ENCODE assay signal across 12 cellular contexts in the genomic region with DNA sequence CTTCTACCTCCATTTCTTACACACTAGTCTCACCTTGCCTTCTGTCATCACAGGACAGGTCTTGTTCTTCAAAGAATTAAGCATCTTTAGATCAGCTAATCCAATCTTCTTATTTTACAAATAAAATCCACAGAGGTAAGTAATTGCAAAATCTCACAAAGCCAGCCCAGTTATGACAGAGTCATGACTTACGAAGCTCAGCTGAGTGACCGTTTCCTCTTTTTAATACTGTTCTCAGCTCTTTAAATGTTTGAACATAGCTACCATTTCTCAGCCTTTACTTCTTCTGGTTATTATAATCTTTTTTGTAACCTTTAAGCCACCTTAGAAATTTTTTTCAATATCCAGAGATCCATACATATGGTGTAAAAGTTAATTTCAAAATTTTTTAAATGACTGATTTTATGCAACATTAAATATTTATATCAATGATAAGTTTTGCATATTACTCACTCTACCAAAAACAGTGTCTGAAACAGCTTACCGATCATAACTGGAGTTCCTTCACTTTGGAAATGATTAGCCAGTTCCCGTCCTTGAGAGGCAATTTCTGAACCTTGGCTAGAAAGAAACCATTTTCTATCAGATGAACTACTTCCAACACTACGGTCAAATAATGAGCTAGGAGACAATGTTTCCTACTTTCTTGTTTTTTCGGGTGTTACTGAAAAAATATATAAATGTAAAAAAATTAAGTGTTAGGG. TPM values are rescaled to one million over a fixed set of nuclear protein-coding genes. Genes with fewer than 3 reads are reported as not detected.
DNase-seq lines count a peak whose midpoint lies in the region; ATAC-seq and TF ChIP-seq lines count a peak whose summit lies in the region.
"Had no signal": no experiment of that assay in that cellular context is flagged by ENCODE, and none has a peak within 500 bp of the region (broad histone marks: within the 10 kb centered on the region; RNA-seq: fewer than 3 reads in every experiment).

No MANE protein-coding gene starts in this region.

- H3K4me3 ChIP-seq in esophagus squamous epithelium (no peak overlapping the region), lower lobe of right lung (no peak overlapping the region)
- H3K4me3 ChIP-seq: cardiac muscle cell, left ventricle myocardium inferior had no signal

- TF ChIP-seq CTCF in CD14-positive monocyte (IDR thresholded peaks at IDR 0.05) (no peak), esophagus squamous epithelium (IDR thresholded peaks at IDR 0.05) (no peak), lower lobe of right lung (IDR thresholded peaks at IDR 0.05) (no peak)

- peaks cover 12% of the 10 kb centered on the region for H3K4me1 Mint-ChIP-seq in CD14-positive monocyte

- H3K27ac ChIP-seq in esophagus squamous epithelium (no peak overlapping the region), lower lobe of right lung (no peak overlapping the region)
- H3K27ac ChIP-seq: cardiac muscle cell, left ventricle myocardium inferior had no signal

- DNase-seq in CD14-positive monocyte (ENCODE audit: low spot score) (no peak), NOMO-1 treated with DMSO at 0.1 percent for 48 hours (lab: John Stamatoyannopoulos, UW; ENCODE audit: unreplicated experiment) (peak; percentile 78), HT-29 (ENCODE audit: low spot score) (no peak), esophagus squamous epithelium (lab: John Stamatoyannopoulos, UW) (no peak), lower lobe of right lung (no peak), NCI-H2081 (lab: John Stamatoyannopoulos, UW) (no peak)
- DNase-seq: left ventricle myocardium inferior; NCI-H1417 treated with DMSO at 0.1 percent for 48 hours; stimulated activated CD4-positive, alpha-beta T cell treated with anti-CD3 and anti-CD28 coated beads, Interleukin-4, amount 100 ng/mL, for 4 hours had no signal

- H3K27me3 ChIP-seq in esophagus squamous epithelium: no peaks in the 10 kb centered on the region
- no peaks in the 10 kb centered on the region for H3K27me3 ChIP-seq in lower lobe of right lung (ENCODE audit: low read depth)
- H3K27me3 ChIP-seq: cardiac muscle cell had no signal

- H3K27me3 Mint-ChIP-seq in CD14-positive monocyte (ENCODE audit: low read depth in 3 of 3): no peaks in the 10 kb centered on the region

- H3K36me3 ChIP-seq in esophagus squamous epithelium (peaks cover 0 to 97% (median 0%) of the 10 kb centered on the region in 3 donors), lower lobe of right lung (peaks cover 85% of the 10 kb centered on the region)

- peaks cover 53 to 77% of the 10 kb centered on the region in 2 donors for H3K36me3 Mint-ChIP-seq in CD14-positive monocyte

- H3K9me3 ChIP-seq in esophagus squamous epithelium (no peaks in the 10 kb centered on the region), lower lobe of right lung (no peaks in the 10 kb centered on the region)

- peaks cover 0 to 3% (median 1%) of the 10 kb centered on the region in 7 donors for H3K9me3 Mint-ChIP-seq in CD14-positive monocyte

- H3K27ac Mint-ChIP-seq in CD14-positive monocyte: peak overlapping the region; percentile 66 to 85 (median 73)

- H3K4me1 ChIP-seq in esophagus squamous epithelium: peaks cover 0 to 2% (median 0%) of the 10 kb centered on the region in 3 donors
- no peaks in the 10 kb centered on the region for H3K4me1 ChIP-seq in lower lobe of right lung
- H3K4me1 ChIP-seq: left ventricle myocardium inferior had no signal

- intact Hi-C loops in CD14-positive monocyte (cut with micrococcal nuclease): no loop called here
- intact Hi-C loops in esophagus squamous epithelium (cut with DNase I): no loop called here
- intact Hi-C loops in lower lobe of right lung (cut with DNase I): no loop called here

- ATAC-seq in GM19372 (IDR thresholded peaks at IDR 0.05; ENCODE audit: low read depth, unreplicated experiment) (peak; percentile 62), HG02938 (IDR thresholded peaks at IDR 0.05; ENCODE audit: unreplicated experiment) (peak; percentile 54), lower lobe of right lung (no peak)

- H3K4me3 Mint-ChIP-seq in CD14-positive monocyte: no peak overlapping the region

- 82% methylated on average over 6 of the region's 6 CpGs for WGBS in esophagus squamous epithelium, 2 donors

- TF ChIP-seq POLR2A in esophagus squamous epithelium (IDR thresholded peaks at IDR 0.05): no peak

RNA-seq across cellular contexts. Expression of gene ANKRD37, which starts 8.8 kb away (rescaled TPM):
- 1 to 10 TPM; 4.2 to 5.4 TPM for polyA plus RNA-seq in CD14-positive monocyte
- 6.7 and 10.4 TPM in 2 replicates for total RNA-seq in HT-29 (2014; rRNA removed; shearing (Covaris generic))
- 10 to 100 TPM in 1 of 4 donors, 1 to 10 TPM in 3; 4.7 to 40.1 (median 6.4) TPM for total RNA-seq in esophagus squamous epithelium
- total RNA-seq in lower lobe of right lung: 15.7 TPM

RNA-seq across cellular contexts. Expression of gene LRP2BP, which starts 9.7 kb away (rescaled TPM):
- under 1 TPM; 0.09 to 0.10 TPM for polyA plus RNA-seq in CD14-positive monocyte
- total RNA-seq in HT-29 (2014; rRNA removed; shearing (Covaris generic)): 0.13 and 0.61 TPM in 2 replicates
- under 1 TPM in 3 of 4 donors, not detected in 1; 0.08 to 0.57 (median 0.22) TPM for total RNA-seq in esophagus squamous epithelium
- 1.5 TPM for total RNA-seq in lower lobe of right lung

RNA-seq across cellular contexts. Expression of gene UFSP2, which starts 20.3 kb away (rescaled TPM):
- polyA plus RNA-seq in CD14-positive monocyte: 10 to 100 TPM; 13.8 to 23.5 TPM
- total RNA-seq in HT-29 (2014; rRNA removed; shearing (Covaris generic)): 4.5 and 5.2 TPM in 2 replicates
- 10 to 100 TPM; 20.0 to 32.4 (median 23.3) TPM for total RNA-seq in esophagus squamous epithelium
- 30.0 TPM for total RNA-seq in lower lobe of right lung

Comparison
In these comparisons a context has a peak if more than half of its experiments do, and no peak if none do; other contexts are left out.
1. ATAC-seq: peak in GM19372 (single experiment) and HG02938 (single experiment); none in lower lobe of right lung (0 of 2).